ENCODE assay signal across 8 cellular contexts in the genomic region with DNA sequence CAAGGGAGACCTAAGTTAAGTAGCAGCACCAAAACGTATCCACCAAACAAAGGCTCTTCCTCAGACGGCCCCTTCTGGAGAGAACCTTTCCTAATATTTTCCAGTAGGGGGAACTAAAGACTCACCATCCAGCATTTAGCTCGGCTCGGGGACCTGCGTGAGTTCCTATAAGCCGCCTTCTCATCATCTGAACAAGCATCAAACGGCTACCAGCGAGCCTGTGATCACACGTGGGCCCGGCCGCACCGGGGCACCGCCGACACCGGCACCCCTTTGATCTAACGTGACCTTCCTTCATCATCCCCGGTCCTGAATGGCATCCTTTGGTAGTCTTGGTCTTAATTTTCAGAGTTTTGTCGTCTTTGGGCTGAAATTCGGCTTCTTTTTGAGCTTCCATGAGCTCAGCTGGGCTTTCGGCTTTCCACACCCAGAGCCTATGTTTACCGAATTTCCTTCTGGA. TPM values are rescaled to one million over a fixed set of nuclear protein-coding genes. Genes with fewer than 3 reads are reported as not detected.
A peak's percentile ranks its signal among the peaks of the same experiment; 100 is the strongest.
DNase-seq lines count a peak whose midpoint lies in the region; ATAC-seq and TF ChIP-seq lines count a peak whose summit lies in the region.

No MANE protein-coding gene starts in this region.

- H2BK15ac ChIP-seq in mesendoderm (replicated peaks; ENCODE audit: low read depth): no peak overlapping the region

- H3K79me2 ChIP-seq in mesendoderm (ENCODE audit: control insufficient read depth, insufficient read depth, low read length): no peaks in the 10 kb centered on the region

- H2AK5ac ChIP-seq in mesendoderm (ENCODE audit: low read length): no peak overlapping the region

- in situ Hi-C loops in SK-MEL-5 (cut with HindIII; ENCODE audit: low pct_unique_long_range_greater_than_20kb, low sequenced_read_pairs): no loop called here

- peak overlapping the region; percentile 64 for H3K4me3 ChIP-seq in AG04450 (ENCODE audit: low read depth, low read length)
- H3K4me3 ChIP-seq in epithelial cell of esophagus (ENCODE audit: low read length): peak overlapping the region; percentile 34
- H3K4me3 ChIP-seq in mesendoderm (ENCODE audit: low read length): peak overlapping the region; percentile 27
- peak overlapping the region; percentile 48 to 54 for H3K4me3 ChIP-seq in uterus

- H3K79me1 ChIP-seq in mesendoderm (ENCODE audit: low read length): no peaks in the 10 kb centered on the region

- H3K9me3 ChIP-seq in AG04450 (ENCODE audit: control insufficient read depth, insufficient read depth, low read length) (no peaks in the 10 kb centered on the region), uterus (no peaks in the 10 kb centered on the region)

- POLR2A ChIA-PET in AG04450 (lab: Yijun Ruan, JAX): interaction anchor here (0.9 kb wide), 1 partner anchor 249 kb away, joined by 3 read pairs; no protein-coding TSS in a partner anchor

- no peak overlapping the region for H2BK120ac ChIP-seq in mesendoderm (ENCODE audit: low read depth, low read length)

- H3K56ac ChIP-seq in mesendoderm (ENCODE audit: low read length): peak overlapping the region; percentile 75

- peak in 1 of 2 donors; percentile 26 for TF ChIP-seq POLR2A in uterus (IDR thresholded peaks at IDR 0.05)

- CTCF ChIA-PET in AG04450 (lab: Charles Lee): interaction anchor here (0.5 to 4.4 kb wide), 36 partner anchors 12 to 1970 kb away, joined by 3 to 45 read pairs (median 4); no protein-coding TSS in a partner anchor

- DNase-seq in AG04450 (ENCODE audit: low read depth, low spot score) (peak; percentile 70), NCI-H1105 (lab: John Stamatoyannopoulos, UW) (peak; percentile 76), SK-MEL-5 (ENCODE audit: low read depth, low spot score) (peak; percentile 93), epithelial cell of esophagus (ENCODE audit: low read depth) (peak; percentile 90), mesendoderm (peak; percentile 96), uterus (peak; percentile 55 to 62)

- H3K4ac ChIP-seq in mesendoderm (ENCODE audit: low read depth, low read length): no peak overlapping the region

- H3K18ac ChIP-seq in mesendoderm (ENCODE audit: low read length): no peak overlapping the region

- H3K23ac ChIP-seq in mesendoderm (ENCODE audit: low read length): no peak overlapping the region

- no peak overlapping the region for H2BK5ac ChIP-seq in mesendoderm (ENCODE audit: low read length)

- TF ChIP-seq CTCF in AG04450 (IDR thresholded peaks at IDR 0.05; ENCODE audit: low read depth, low read length): peak; percentile 76
- TF ChIP-seq CTCF in epithelial cell of esophagus (IDR thresholded peaks at IDR 0.05; ENCODE audit: insufficient read depth, low read depth, low read length, missing control alignments): peak; percentile 76
- peak; percentile 61 to 72 (median 63) for TF ChIP-seq CTCF in uterus (IDR thresholded peaks at IDR 0.05)

- no peak overlapping the region for H4K8ac ChIP-seq in mesendoderm (ENCODE audit: low read depth, low read length)

- no CpG with 5 or more reads among the region's 21 CpGs for WGBS in mesendoderm (ENCODE audit: extremely low coverage, insufficient coverage, low lambda C conversion rate)

- peak overlapping the region; percentile 67 for H3K9ac ChIP-seq in mesendoderm (ENCODE audit: low read length)

- H3K36me3 ChIP-seq in mesendoderm (ENCODE audit: control insufficient read depth, insufficient read depth, low read length): no peaks in the 10 kb centered on the region
- H3K36me3 ChIP-seq in uterus: no peaks in the 10 kb centered on the region

- H3K27ac ChIP-seq in AG04450 (ENCODE audit: low read depth, low read length) (no peak overlapping the region), mesendoderm (ENCODE audit: low read depth, low read length) (no peak overlapping the region), uterus (peak overlapping the region; percentile 36 to 44)

- ATAC-seq in GM18909 (IDR thresholded peaks at IDR 0.05; ENCODE audit: poor library complexity, unreplicated experiment) (peak; percentile 59), HG02623 (IDR thresholded peaks at IDR 0.05; ENCODE audit: unreplicated experiment) (no peak)

- H4K5ac ChIP-seq in mesendoderm (ENCODE audit: low read length): no peak overlapping the region

- H3K4me1 ChIP-seq in mesendoderm (ENCODE audit: control insufficient read depth, low read depth, low read length): no peaks in the 10 kb centered on the region
- H3K4me1 ChIP-seq in uterus: peaks cover 0 to 6% of the 10 kb centered on the region in 2 donors

- H3K4me2 ChIP-seq in mesendoderm (ENCODE audit: low read length): peak overlapping the region; percentile 60

- peaks cover 8% of the 10 kb centered on the region for H3K27me3 ChIP-seq in AG04450 (ENCODE audit: control insufficient read depth, insufficient read depth, low read length)
- no peaks in the 10 kb centered on the region for H3K27me3 ChIP-seq in mesendoderm (ENCODE audit: insufficient read depth, low read length, poor library complexity)
- H3K27me3 ChIP-seq in uterus: peaks cover 0 to 3% of the 10 kb centered on the region in 2 donors

- intact Hi-C loops in uterus (cut with DNase I; ENCODE audit: low total_unique reads): no loop called here

RNA-seq across cellular contexts. Expression of a gene that starts 1.4 kb away (rescaled TPM):
- polyA plus RNA-seq in AG04450 (2011; rRNA removed): 15.1 and 16.3 TPM in 2 replicates
- polyA minus RNA-seq in AG04450 (2011; rRNA and poly(A)+ RNA removed): 26.9 and 28.0 TPM in 2 replicates
- 32.3 and 42.2 TPM in 2 replicates for total RNA-seq in SK-MEL-5 (2014; rRNA removed; shearing (Covaris generic))
- 14.9 and 18.0 TPM in 2 replicates for polyA plus RNA-seq in SK-MEL-5 (2015; cell fraction: cytosol; rRNA removed)
- polyA plus RNA-seq in SK-MEL-5 (2015; cell fraction: nucleus; rRNA removed): 10.4 and 15.3 TPM in 2 replicates
- 0.81 TPM for polyA plus RNA-seq in mesendoderm (2013, experiment 1 of 2)
- 0.74 TPM for polyA plus RNA-seq in mesendoderm (2013, experiment 2 of 2)
- 10 to 100 TPM in 1 of 4 donors, under 1 TPM in 2, not detected in 1; 0.26 to 51.3 (median 0.49) TPM for total RNA-seq in uterus

Comparison
In these comparisons a context has a peak if more than half of its experiments do, and no peak if none do; other contexts are left out.
1. H3K27ac ChIP-seq: peak in uterus (2 of 2); none in AG04450 (single experiment) and mesendoderm (single experiment).
2. Peak in every context shown above with its lines, with median percentiles within 50 percentile points of each other: DNase-seq, H3K4me3 ChIP-seq and CTCF ChIP-seq.